1 cellular context compared by ENCODE assay signal in genomic region chr17:38746893-38747384, GRCh38.
TF ChIP-seq lines count a peak whose summit lies in the region.

No MANE protein-coding gene starts in this region.

TF ChIP-seq in SK-N-SH treated with all-trans-retinoic acid at 6 μM for 48 hours, 23 proteins besides CTCF, POLR2A, EP300 and RAD21 (continued from another document):
- no peak for TF ChIP-seq POU6F1 (CRISPR knock-in tag; IDR thresholded peaks at IDR 0.05; ENCODE audit: borderline replicate concordance, low read depth)
